Comparison of ENCODE assay signal across 13 cellular contexts in the genomic region with DNA sequence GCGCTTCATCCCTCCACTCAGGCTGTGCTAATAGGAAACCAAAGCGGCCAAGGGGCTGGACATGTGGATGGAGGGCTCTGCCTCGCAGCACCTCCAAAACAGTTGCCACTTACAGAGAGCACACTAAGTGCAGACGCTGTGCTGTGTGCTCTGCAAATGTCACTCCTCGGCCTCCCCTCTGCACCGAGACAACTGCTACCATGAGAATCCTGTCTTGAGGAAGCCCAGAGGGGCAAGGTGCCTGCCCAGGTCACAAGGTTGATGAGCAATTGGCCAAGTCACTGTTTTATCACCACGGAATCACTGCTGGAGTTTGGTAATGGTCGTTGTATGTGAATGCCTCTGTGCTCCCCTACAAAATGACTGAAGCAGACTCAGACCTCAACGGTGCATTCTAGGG.
"Had no signal": no experiment of that assay in that cellular context is flagged by ENCODE, and none has a peak within 500 bp of the region (broad histone marks: within the 10 kb centered on the region; RNA-seq: fewer than 3 reads in every experiment).

No MANE protein-coding gene starts in this region.

- ATAC-seq: activated CD8-positive, alpha-beta T cell treated with anti-CD3 and anti-CD28 coated beads, Interleukin-2, amount 10 ng/mL, durations not matched to agents 7 days and 5 days; gastroesophageal sphincter; natural killer cell had no signal

- H3K36me3 ChIP-seq: ascending aorta, gastroesophageal sphincter, stomach, tibial nerve had no signal

- H3K4me3 ChIP-seq: ascending aorta, gastroesophageal sphincter, stomach, tibial nerve had no signal

- H3K4me3 Mint-ChIP-seq: activated CD8-positive, alpha-beta T cell treated with anti-CD3 and anti-CD28 coated beads, Interleukin-2, amount 10 ng/mL, durations not matched to agents 7 days and 5 days; natural killer cell had no signal

- DNase-seq: activated CD4-positive, alpha-beta T cell treated with anti-CD3 and anti-CD28 coated beads for 1 hour; activated CD8-positive, alpha-beta memory T cell treated with anti-CD3 and anti-CD28 coated beads, Interleukin-2, amount 50 U/mL, for 48 hours; activated CD8-positive, alpha-beta T cell treated with anti-CD3 and anti-CD28 coated beads, Interleukin-2, amount 10 ng/mL, durations not matched to agents 7 days and 5 days; cortex of kidney; effector CD8-positive, alpha-beta T cell; kidney glomerular epithelial cell; natural killer cell; stimulated activated CD4-positive, alpha-beta T cell treated with anti-CD3 and anti-CD28 coated beads, Interleukin-4, amount 100 ng/mL, for 4 hours had no signal

- H3K27ac Mint-ChIP-seq: activated CD8-positive, alpha-beta T cell treated with anti-CD3 and anti-CD28 coated beads, Interleukin-2, amount 10 ng/mL, durations not matched to agents 7 days and 5 days; natural killer cell; progenitor cell of endocrine pancreas had no signal

- H3K36me3 Mint-ChIP-seq: natural killer cell had no signal

- H3K9me3 Mint-ChIP-seq: natural killer cell had no signal

- H3K9me3 ChIP-seq: ascending aorta, gastroesophageal sphincter, stomach, tibial nerve had no signal

- H3K27ac ChIP-seq: tibial nerve had no signal

- H3K27me3 ChIP-seq: ascending aorta, gastroesophageal sphincter, stomach, tibial nerve had no signal
